7 cellular contexts compared by ENCODE assay signal in the genomic region with DNA sequence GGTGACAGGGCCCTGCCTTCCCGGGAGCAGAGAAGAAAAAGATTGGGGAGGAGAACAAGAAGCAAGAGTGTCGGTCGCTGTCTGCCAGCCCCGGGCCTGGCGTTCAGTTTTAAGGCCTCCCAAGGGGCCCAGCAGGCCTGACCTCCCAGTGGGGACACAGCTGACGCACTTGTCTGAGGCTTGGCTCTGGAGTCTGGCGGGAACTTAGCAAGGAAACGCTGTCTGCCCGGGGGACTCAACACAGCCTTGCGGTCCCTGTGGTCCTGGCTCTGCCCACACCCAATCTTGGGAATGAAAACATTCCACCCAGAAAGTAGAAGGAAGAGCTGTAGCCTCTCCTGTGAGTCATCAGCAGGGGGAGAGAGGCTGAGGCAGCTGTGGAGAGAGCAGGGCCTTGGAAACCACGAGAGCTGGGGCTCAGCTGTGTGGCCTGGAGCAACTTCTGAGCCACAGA. TPM values are rescaled to one million over a fixed set of nuclear protein-coding genes. Genes with fewer than 3 reads are reported as not detected.
DNase-seq lines count a peak whose midpoint lies in the region; ATAC-seq lines count a peak whose summit lies in the region.

No MANE protein-coding gene starts in this region.

- peak overlapping the region; percentile 67 for H3K27ac ChIP-seq in angular gyrus (ENCODE audit: low read depth, low read length)
- peak overlapping the region; percentile 75 for H3K27ac ChIP-seq in right cardiac atrium (ENCODE audit: low read length)
- H3K27ac ChIP-seq in skin epidermis = peak overlapping the region in 20 of 21 experiments; percentile 35 to 84 (median 70)

- H3K9me3 ChIP-seq in right cardiac atrium (ENCODE audit: control insufficient read depth, low read length) = no peaks in the 10 kb centered on the region

- no peaks in the 10 kb centered on the region for H3K27me3 ChIP-seq in right cardiac atrium (ENCODE audit: control insufficient read depth, insufficient read depth)

- peak; percentile 58 for DNase-seq in HPDE6-E6E7 (ENCODE audit: extremely low spot score)
- DNase-seq in right cardiac atrium = peak; percentile 92 to 94 (median 93)

- no peak overlapping the region for H3K4me3 ChIP-seq in right cardiac atrium (ENCODE audit: low read length)
- H3K4me3 ChIP-seq in skin epidermis = no peak overlapping the region

- ATAC-seq in right cardiac atrium (peak; percentile 92 to 97), GM21576 (IDR thresholded peaks at IDR 0.05; ENCODE audit: unreplicated experiment) (no peak), HG02798 (IDR thresholded peaks at IDR 0.05; ENCODE audit: poor library complexity, unreplicated experiment) (no peak), GM19328 (IDR thresholded peaks at IDR 0.05; ENCODE audit: unreplicated experiment) (no peak)

- intact Hi-C loops in right cardiac atrium (cut with DNase I) = no loop called here

- H3K4me1 ChIP-seq in right cardiac atrium (ENCODE audit: control insufficient read depth, insufficient read depth, low read length) = peaks cover 7% of the 10 kb centered on the region

- WGBS in right cardiac atrium = 46% methylated on average over 11 of the region's 11 CpGs

RNA-seq across cellular contexts. Expression of a gene that starts 54.4 kb away (rescaled TPM):
- total RNA-seq in right cardiac atrium = 10 to 100 TPM; 11.4 to 13.8 (median 11.8) TPM
- polyA plus RNA-seq in right cardiac atrium = 4.1 TPM

Comparison
In these comparisons a context has a peak if more than half of its experiments do, and no peak if none do; other contexts are left out.
1. ATAC-seq: peak in right cardiac atrium (2 of 2); none in GM21576 (single experiment), HG02798 (single experiment) and GM19328 (single experiment).
2. Peak in every context shown above with its lines, with median percentiles within 50 percentile points of each other: H3K27ac ChIP-seq.